22 cellular contexts compared by ENCODE assay signal in the genomic region with DNA sequence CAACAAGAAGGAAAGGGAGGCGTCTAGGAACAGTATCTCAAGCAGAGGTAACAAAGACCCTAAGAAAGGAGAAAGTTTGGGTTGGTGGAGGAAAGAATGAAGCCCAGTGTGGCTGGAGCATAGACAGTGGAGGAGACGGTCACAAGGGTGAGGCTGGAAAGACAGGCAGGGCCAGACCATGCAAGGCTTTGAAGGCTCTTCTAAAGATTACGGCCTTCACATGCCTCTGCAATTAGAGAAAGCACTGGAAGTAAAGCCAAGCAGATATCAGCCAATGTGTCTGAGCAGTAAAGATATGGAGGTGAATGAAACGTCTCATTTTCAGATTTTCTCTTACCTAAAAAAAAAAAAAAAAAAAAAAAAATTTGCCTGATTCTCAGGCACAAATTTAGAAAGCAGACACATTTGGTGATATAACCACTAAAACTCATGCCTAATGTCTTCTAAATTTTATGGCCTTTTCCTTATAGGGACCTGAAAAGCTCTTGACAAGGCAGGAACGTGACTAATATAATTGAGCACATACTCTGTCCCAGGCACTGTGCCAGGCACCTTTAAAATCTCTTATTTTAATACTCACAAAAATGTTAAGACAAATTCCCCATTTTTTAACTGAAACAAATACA.
DNase-seq lines count a peak whose midpoint lies in the region; FAIRE-seq and TF ChIP-seq lines count a peak whose summit lies in the region.
"Had no signal": no experiment of that assay in that cellular context is flagged by ENCODE, and none has a peak within 500 bp of the region (broad histone marks: within the 10 kb centered on the region; RNA-seq: fewer than 3 reads in every experiment).

No MANE protein-coding gene starts in this region.

- H4K20me1 ChIP-seq in endothelial cell of umbilical vein (replicated peaks; ENCODE audit: control insufficient read depth, extremely low read depth, insufficient read depth, low read length) (no peaks in the 10 kb centered on the region), smooth muscle cell (ENCODE audit: low read depth) (no peaks in the 10 kb centered on the region)

- dilution Hi-C loops in endothelial cell of umbilical vein (cut with MboI; ENCODE audit: extremely low pct_ligation_motif_present, low sequenced_read_pairs), result no loop called here

- H3K9ac ChIP-seq in endothelial cell of umbilical vein (replicated peaks; ENCODE audit: extremely low read depth, insufficient read depth, low read length) (no peak overlapping the region), smooth muscle cell (ENCODE audit: low read depth) (peak overlapping the region; percentile 49)

- H3K9me3 ChIP-seq in endothelial cell of umbilical vein (replicated peaks; ENCODE audit: control insufficient read depth, insufficient read depth, low read length) (no peaks in the 10 kb centered on the region), smooth muscle cell (replicated peaks; ENCODE audit: low read depth) (no peaks in the 10 kb centered on the region)
- H3K9me3 ChIP-seq: Peyer's patch, SJCRH30 had no signal

- POLR2A ChIA-PET in endothelial cell of umbilical vein (lab: Charles Lee), result interaction anchor here (0.7 kb wide), 1 partner anchor 18 kb away, joined by 3 read pairs; no protein-coding TSS in a partner anchor

- H3K79me2 ChIP-seq in endothelial cell of umbilical vein (ENCODE audit: control insufficient read depth, insufficient read depth, low read length) (no peaks in the 10 kb centered on the region), smooth muscle cell (ENCODE audit: low read depth) (no peaks in the 10 kb centered on the region)

- H3K36me3 ChIP-seq in endothelial cell of umbilical vein (ENCODE audit: control insufficient read depth in 2 of 2, extremely low read depth in 1 of 2, insufficient read depth in 2 of 2, low read length in 2 of 2) (peaks cover 0 to 3% of the 10 kb centered on the region in 2 experiments), smooth muscle cell (ENCODE audit: low read depth) (no peaks in the 10 kb centered on the region)
- H3K36me3 ChIP-seq: Peyer's patch, SJCRH30 had no signal

- no peaks in the 10 kb centered on the region for H3K9me1 ChIP-seq in endothelial cell of umbilical vein (replicated peaks; ENCODE audit: control insufficient read depth, extremely low read depth, insufficient read depth, low read length)

- peaks cover 6% of the 10 kb centered on the region for H3K4me1 ChIP-seq in endothelial cell of umbilical vein (ENCODE audit: control insufficient read depth, extremely low read depth, insufficient read depth, low read length)
- H3K4me1 ChIP-seq in smooth muscle cell (ENCODE audit: low read depth), result peaks cover 4% of the 10 kb centered on the region
- H3K4me1 ChIP-seq: Peyer's patch, SJCRH30 had no signal

- H3F3A ChIP-seq in smooth muscle cell (ENCODE audit: low read depth), result peaks cover 15% of the 10 kb centered on the region

- H3K4me3 ChIP-seq in endothelial cell of umbilical vein (replicated peaks in 1 of 3; ENCODE audit: insufficient read depth in 1 of 3, low read depth in 1 of 3, low read length in 3 of 3) (no peak overlapping the region), smooth muscle cell (no peak overlapping the region)
- H3K4me3 ChIP-seq: GM12878, Peyer's patch, SJCRH30 had no signal

- FAIRE-seq in endothelial cell of umbilical vein (lab: Jason Lieb, UNC) (no peak), frontal cortex (lab: Jason Lieb, UNC) (no peak)
- FAIRE-seq: A204.1, GM12878, HTR-8/SVneo had no signal

- intact Hi-C loops in endothelial cell of umbilical vein (cut with micrococcal nuclease), result loop anchor here (1.0 to 5.0 kb wide), 2 partner anchors 18 to 87 kb away; no protein-coding TSS in a partner anchor

- WGBS in smooth muscle cell (ENCODE audit: low lambda C conversion rate), result 11% methylated on average over 5 of the region's 5 CpGs

- CTCF ChIA-PET in endothelial cell of umbilical vein (lab: Charles Lee), result interaction anchor here (1.4 to 3.1 kb wide), 2 partner anchors 9 to 17 kb away, joined by 3 to 8 read pairs; no protein-coding TSS in a partner anchor

- TF ChIP-seq POLR2A in endothelial cell of umbilical vein (IDR thresholded peaks at IDR 0.05; ENCODE audit: low read depth, low read length), result no peak

- TF ChIP-seq CTCF in endothelial cell of umbilical vein (IDR thresholded peaks at IDR 0.05; ENCODE audit: extremely low read depth in 1 of 2, insufficient read depth in 1 of 2, low read depth in 1 of 2, low read length in 2 of 2) (no peak), smooth muscle cell (IDR thresholded peaks at IDR 0.05; ENCODE audit: borderline replicate concordance, insufficient read depth, poor library complexity, severe bottlenecking) (no peak)

- H2AFZ ChIP-seq in endothelial cell of umbilical vein (ENCODE audit: low read depth, low read length) (no peak overlapping the region), smooth muscle cell (ENCODE audit: low read depth) (no peak overlapping the region)

- H3K27ac ChIP-seq in endothelial cell of umbilical vein (ENCODE audit: insufficient read depth, low read depth, low read length) (peak overlapping the region; percentile 34), smooth muscle cell (ENCODE audit: low read depth) (peak overlapping the region; percentile 89)
- H3K27ac ChIP-seq: C4-2B, Peyer's patch, SJCRH30 had no signal

- H3K4me2 ChIP-seq in endothelial cell of umbilical vein (ENCODE audit: insufficient read depth, low read length) (no peak overlapping the region), smooth muscle cell (peak overlapping the region; percentile 22)

- H3K27me3 ChIP-seq in endothelial cell of umbilical vein (ENCODE audit: control insufficient read depth in 2 of 2, insufficient read depth in 2 of 2, low read length in 2 of 2) (no peaks in the 10 kb centered on the region), smooth muscle cell (ENCODE audit: low read depth) (no peaks in the 10 kb centered on the region)
- H3K27me3 ChIP-seq: Peyer's patch, SJCRH30 had no signal

- BruUV-seq in endothelial cell of umbilical vein (replicated peaks; lab: Mats Ljungman, UMichigan), result TSS peak; percentile 75

- DNase-seq in EH (ENCODE audit: low read depth), result peak; percentile 33
- DNase-seq in M059J (ENCODE audit: low read depth), result peak; percentile 22
- DNase-seq in endothelial cell of umbilical vein (ENCODE audit: low read depth, low spot score), result no peak
- DNase-seq in smooth muscle cell (lab: John Stamatoyannopoulos, UW; ENCODE audit: unreplicated experiment), result no peak
- no peak for DNase-seq in frontal cortex (ENCODE audit: low spot score in 2 of 2)
- no peak for DNase-seq in occipital lobe (lab: John Stamatoyannopoulos, UW)
- no peak for DNase-seq in activated CD4-positive, alpha-beta T cell treated with anti-CD3 and anti-CD28 coated beads, Interleukin-2, amount 50 U/mL, for 48 hours
- DNase-seq: CD8-positive, alpha-beta memory T cell; H7; KG1; NCI-H1105 treated with DMSO at 0.1 percent for 48 hours; NCI-H1694 treated with DMSO at 0.1 percent for 48 hours; NCI-H2081 treated with DMSO at 0.1 percent for 48 hours; NCI-H2171 treated with DMSO at 0.1 percent for 48 hours; NCI-H446; NCI-H526; Peyer's patch; SJCRH30 had no signal

TF ChIP-seq in endothelial cell of umbilical vein, 7 proteins besides CTCF, POLR2A, EP300 and RAD21:
- TF ChIP-seq JUN (IDR thresholded peaks at IDR 0.05; ENCODE audit: borderline replicate concordance, insufficient read depth, insufficient read length, low read depth) (no peak), POLR2AphosphoS5 (IDR thresholded peaks at IDR 0.05; ENCODE audit: insufficient read depth, low read depth, low read length) (no peak), GATA2 (IDR thresholded peaks at IDR 0.05; ENCODE audit: insufficient read depth, insufficient read length, low read depth, low read length) (no peak), EZH2 (IDR thresholded peaks at IDR 0.05; ENCODE audit: borderline replicate concordance, low read depth, low read length, severe bottlenecking) (no peak), MYC (IDR thresholded peaks at IDR 0.05; ENCODE audit: low read depth, low read length) (no peak), FOS (IDR thresholded peaks at IDR 0.05; ENCODE audit: borderline replicate concordance, insufficient read depth, low read length) (no peak)
- TF ChIP-seq, protein P1, sequence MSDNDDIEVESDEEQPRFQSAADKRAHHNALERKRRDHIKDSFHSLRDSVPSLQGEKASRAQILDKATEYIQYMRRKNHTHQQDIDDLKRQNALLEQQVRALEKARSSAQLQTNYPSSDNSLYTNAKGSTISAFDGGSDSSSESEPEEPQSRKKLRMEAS (IDR thresholded peaks at IDR 0.05; ENCODE audit: insufficient read depth, insufficient read length), result no peak

Comparison
In these comparisons a context has a peak if more than half of its experiments do, and no peak if none do; other contexts are left out.
1. DNase-seq: peak in EH (single experiment) and M059J (single experiment); none in endothelial cell of umbilical vein (single experiment), smooth muscle cell (single experiment), frontal cortex (0 of 2), occipital lobe (single experiment) and activated CD4-positive, alpha-beta T cell treated with anti-CD3 and anti-CD28 coated beads, Interleukin-2, amount 50 U/mL, for 48 hours (0 of 2).